ENCODE assay signal across 9 cellular contexts in the genomic region with DNA sequence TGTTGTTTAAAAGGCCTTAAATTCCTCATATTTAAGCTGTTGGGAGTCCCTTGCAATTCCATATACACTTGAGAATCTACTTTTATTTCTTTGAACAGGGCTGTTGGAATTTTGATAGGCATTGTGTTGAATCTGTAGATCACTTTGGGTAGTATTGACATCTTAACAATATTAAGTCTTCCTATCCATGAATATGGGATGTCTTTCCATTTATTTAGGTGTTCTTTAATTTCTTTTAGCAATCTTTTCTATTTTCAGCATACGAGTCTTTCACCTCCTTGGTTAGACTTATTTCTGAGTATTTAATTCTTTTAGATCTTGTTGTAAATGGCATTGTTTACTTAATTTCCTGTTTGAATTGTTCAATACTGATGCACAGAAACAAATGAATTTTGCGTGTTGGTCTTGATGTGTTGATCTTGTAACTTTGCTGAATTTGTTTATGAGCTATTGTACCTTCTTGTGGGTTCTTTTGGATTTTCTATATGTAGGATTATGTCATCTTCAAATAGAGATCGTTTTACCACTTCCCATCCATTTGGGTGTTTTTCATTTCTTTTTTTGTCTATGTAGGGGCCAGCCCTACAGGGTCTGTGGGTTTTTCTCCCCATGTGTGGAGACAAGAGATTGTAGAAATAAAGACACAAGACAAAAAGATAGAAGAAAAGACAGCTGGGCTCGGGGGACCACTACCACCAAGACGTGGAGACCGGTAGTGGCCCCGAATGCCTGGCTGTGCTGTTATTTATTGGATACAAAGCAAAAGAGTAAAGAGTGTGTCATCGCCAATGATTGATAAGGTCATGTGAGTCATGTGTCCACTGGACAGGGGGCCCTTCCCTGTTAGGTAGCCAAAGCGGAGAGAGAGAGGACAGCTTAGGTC. TPM values are rescaled to one million over a fixed set of nuclear protein-coding genes. Genes with fewer than 3 reads are reported as not detected.
DNase-seq lines count a peak whose midpoint lies in the region; ATAC-seq, FAIRE-seq and TF ChIP-seq lines count a peak whose summit lies in the region.
"Had no signal": no experiment of that assay in that cellular context is flagged by ENCODE, and none has a peak within 500 bp of the region (broad histone marks: within the 10 kb centered on the region; RNA-seq: fewer than 3 reads in every experiment).

No MANE protein-coding gene starts in this region.

- H3K36me3 ChIP-seq in CD4-positive, alpha-beta memory T cell (ENCODE audit: insufficient read depth, low read length), result no peaks in the 10 kb centered on the region
- H3K36me3 ChIP-seq in tibial artery, result peaks cover 0 to 4% (median 0%) of the 10 kb centered on the region in 3 donors

- ATAC-seq in activated B cell treated with CpG ODN at 0.5 μM for 24 hours (ENCODE audit: low read depth), result peak; percentile 61
- ATAC-seq in memory B cell (ENCODE audit: low read depth), result peak; percentile 52

- H3T11ph ChIP-seq in H9 (ENCODE audit: low read length), result no peak overlapping the region

- no peak overlapping the region for H3K4ac ChIP-seq in H9 (ENCODE audit: low read depth, low read length)

- no peak overlapping the region for H2BK12ac ChIP-seq in H9 (ENCODE audit: insufficient read length, low read depth, low read length)

- no peak overlapping the region for H3K56ac ChIP-seq in H9 (ENCODE audit: insufficient read length, low read depth, low read length)

- no peaks in the 10 kb centered on the region for H3K27me3 ChIP-seq in CD4-positive, alpha-beta memory T cell (ENCODE audit: insufficient read depth, low read length)
- no peaks in the 10 kb centered on the region for H3K27me3 ChIP-seq in H9 (ENCODE audit: insufficient read depth, low read length)
- no peaks in the 10 kb centered on the region for H3K27me3 ChIP-seq in tibial artery

- WGBS in H9 (ENCODE audit: extremely low coverage, insufficient read length, low lambda C conversion rate), result no CpG with 5 or more reads among the region's 9 CpGs

- no peaks in the 10 kb centered on the region for H3K23me2 ChIP-seq in H9 (ENCODE audit: insufficient read length, low read depth, low read length, poor library complexity, severe bottlenecking)

- no peak for TF ChIP-seq POLR2A in GM12892 (IDR thresholded peaks at IDR 0.05; ENCODE audit: low read depth, low read length)

- H2BK5ac ChIP-seq in H9 (ENCODE audit: insufficient read length, low read length), result no peak overlapping the region

- CTCF ChIA-PET in CD4-positive, alpha-beta memory T cell (lab: Charles Lee; ENCODE audit: partially characterized antibody), result interaction anchor here (1.1 to 6.1 kb wide), 20 partner anchors 9 to 362 kb away, joined by 3 to 109 read pairs (median 8); partner anchors contain the start of genes CTBP1 and UVSSA
- CTCF ChIA-PET in activated B cell treated with CpG ODN at 0.5 μM for 24 hours (lab: Charles Lee), result interaction anchor here (1.2 to 3.7 kb wide), 9 partner anchors 9 to 136 kb away, joined by 4 to 46 read pairs (median 16); partner anchors contain the start of genes CTBP1 and UVSSA

- FAIRE-seq in GM12892 (lab: Jason Lieb, UNC), result peak; percentile 93
- FAIRE-seq in RCC 7860 (lab: Jason Lieb, UNC), result no peak

- TF ChIP-seq CTCF in activated B cell treated with CpG ODN at 0.5 μM for 24 hours (IDR thresholded peaks at IDR 0.05) (no peak), H9 (conservative IDR thresholded peaks at IDR 0.05) (no peak), tibial artery (IDR thresholded peaks at IDR 0.05) (no peak)

- H2BK120ac ChIP-seq in H9 (ENCODE audit: low read depth, low read length, poor library complexity, severe bottlenecking), result no peak overlapping the region

- no peak overlapping the region for H3K9ac ChIP-seq in H9 (ENCODE audit: extremely low read depth, insufficient read length, low read length)

- no peaks in the 10 kb centered on the region for H3K27me3 Mint-ChIP-seq in CD4-positive, alpha-beta memory T cell
- H3K27me3 Mint-ChIP-seq in activated B cell treated with CpG ODN at 0.5 μM for 24 hours, result no peaks in the 10 kb centered on the region
- H3K27me3 Mint-ChIP-seq in memory B cell, result no peaks in the 10 kb centered on the region
- peaks cover 8% of the 10 kb centered on the region for H3K27me3 Mint-ChIP-seq in H9 (ENCODE audit: low read depth)

- H3K9me3 ChIP-seq in CD4-positive, alpha-beta memory T cell (ENCODE audit: control insufficient read depth in 1 of 2, low read length in 2 of 2), result no peaks in the 10 kb centered on the region
- H3K9me3 ChIP-seq in H9 (ENCODE audit: control insufficient read depth, low read depth, low read length) (no peaks in the 10 kb centered on the region), tibial artery (peaks cover 0 to 9% (median 0%) of the 10 kb centered on the region in 3 donors)

- no peak overlapping the region for H3K14ac ChIP-seq in H9 (ENCODE audit: insufficient read depth, low read length)

- intact Hi-C loops in CD4-positive, alpha-beta memory T cell (cut with micrococcal nuclease), result loop anchor here (1.0 to 10.0 kb wide), 3 partner anchors 80 to 1022 kb away; partner anchors contain the start of gene UVSSA
- intact Hi-C loops in activated B cell treated with CpG ODN at 0.5 μM for 24 hours (cut with micrococcal nuclease), result loop anchor here (1.0 kb wide), 1 partner anchor 18 kb away; the partner anchor contains the start of gene CTBP1
- intact Hi-C loops in tibial artery (cut with DNase I; ENCODE audit: low total_unique reads), result loop anchor here (2.0 kb wide), 1 partner anchor 136 kb away; no protein-coding TSS in a partner anchor

- no peak overlapping the region for H3K23ac ChIP-seq in H9 (ENCODE audit: insufficient read length, low read depth, low read length)

- no peaks in the 10 kb centered on the region for H3K79me2 ChIP-seq in H9 (ENCODE audit: insufficient read depth, low read length)

- no peak overlapping the region for H4K5ac ChIP-seq in H9 (ENCODE audit: insufficient read length, low read depth, low read length)

- no peak overlapping the region for H3K18ac ChIP-seq in H9 (ENCODE audit: insufficient read length, low read depth, low read length)

- H3K4me3 ChIP-seq in CD4-positive, alpha-beta memory T cell (ENCODE audit: low read length in 2 of 2), result peak overlapping the region in 1 of 2 donors; percentile 62
- no peak overlapping the region for H3K4me3 ChIP-seq in tibial artery

- H3K4me1 ChIP-seq in CD4-positive, alpha-beta memory T cell (ENCODE audit: insufficient read depth, low read length), result peaks cover 12% of the 10 kb centered on the region
- H3K4me1 ChIP-seq in H9 (ENCODE audit: insufficient read depth, low read length) (no peaks in the 10 kb centered on the region), tibial artery (no peaks in the 10 kb centered on the region)

- H3K27ac Mint-ChIP-seq in CD4-positive, alpha-beta memory T cell, result peak overlapping the region; percentile 94 to 100 (median 95)
- H3K27ac Mint-ChIP-seq in activated B cell treated with CpG ODN at 0.5 μM for 24 hours, result peak overlapping the region; percentile 89
- H3K27ac Mint-ChIP-seq in memory B cell, result peak overlapping the region; percentile 89
- H3K27ac Mint-ChIP-seq in H9, result no peak overlapping the region

- no peak overlapping the region for H2AFZ ChIP-seq in H9 (ENCODE audit: low read length)

- no peak overlapping the region for H2AK5ac ChIP-seq in H9 (ENCODE audit: insufficient read length, low read length)

- POLR2A ChIA-PET in CD4-positive, alpha-beta memory T cell (lab: Charles Lee; ENCODE audit: partially characterized antibody), result interaction anchor here (0.6 to 6.2 kb wide), 15 partner anchors 14 to 525 kb away, joined by 3 to 61 read pairs (median 5); partner anchors contain the start of genes CTBP1, MAEA and UVSSA
- POLR2A ChIA-PET in activated B cell treated with CpG ODN at 0.5 μM for 24 hours (lab: Charles Lee), result interaction anchor here (1.1 to 6.7 kb wide), 5 partner anchors 14 to 136 kb away, joined by 3 to 62 read pairs (median 7); partner anchors contain the start of genes CTBP1 and UVSSA

- no peaks in the 10 kb centered on the region for H3K79me1 ChIP-seq in H9 (ENCODE audit: insufficient read depth, low read depth, low read length, poor library complexity, severe bottlenecking)

- no peak overlapping the region for H4K8ac ChIP-seq in H9 (replicated peaks; ENCODE audit: insufficient read length, low read depth, low read length)

- no peaks in the 10 kb centered on the region for H3K36me3 Mint-ChIP-seq in CD4-positive, alpha-beta memory T cell
- H3K36me3 Mint-ChIP-seq in activated B cell treated with CpG ODN at 0.5 μM for 24 hours (ENCODE audit: low read depth) (no peaks in the 10 kb centered on the region), memory B cell (no peaks in the 10 kb centered on the region), H9 (ENCODE audit: insufficient read depth in 1 of 3, low read depth in 3 of 3) (peaks cover 5 to 19% (median 6%) of the 10 kb centered on the region in 3 experiments; a peak in 5 of 7 replicates)

- no peaks in the 10 kb centered on the region for H4K20me1 ChIP-seq in H9 (ENCODE audit: control insufficient read depth, insufficient read depth, insufficient read length)

- H3K27ac ChIP-seq in CD4-positive, alpha-beta memory T cell (ENCODE audit: low read depth, low read length), result peak overlapping the region; percentile 63
- no peak overlapping the region for H3K27ac ChIP-seq in H9 (ENCODE audit: insufficient read length, low read depth, low read length)
- no peak overlapping the region for H3K27ac ChIP-seq in tibial artery

- H2BK15ac ChIP-seq in H9 (ENCODE audit: low read depth, low read length), result no peak overlapping the region

- H3K4me3 Mint-ChIP-seq in CD4-positive, alpha-beta memory T cell, result peak overlapping the region; percentile 75 to 90 (median 88)
- H3K4me3 Mint-ChIP-seq in activated B cell treated with CpG ODN at 0.5 μM for 24 hours (peak overlapping the region; percentile 84), memory B cell (peak overlapping the region; percentile 87), H9 (peak overlapping the region in 1 of 2 experiments; percentile 48; a peak in 1 of 5 replicates)

- no peak overlapping the region for H4K91ac ChIP-seq in H9 (ENCODE audit: insufficient read length, low read depth, low read length)

- peaks cover 9 to 19% (median 12%) of the 10 kb centered on the region in 4 donors for H3K4me1 Mint-ChIP-seq in CD4-positive, alpha-beta memory T cell
- H3K4me1 Mint-ChIP-seq in activated B cell treated with CpG ODN at 0.5 μM for 24 hours (peaks cover 31% of the 10 kb centered on the region), memory B cell (peaks cover 15% of the 10 kb centered on the region), H9 (0 out of 4 replicates have a peak, but pooled peaks cover 0 to 2% of the 10 kb centered on the region in 2 experiments)

- peak in 2 of 5 donors; percentile 25 to 36 for DNase-seq in CD4-positive, alpha-beta memory T cell
- DNase-seq in GM12892 (ENCODE audit: insufficient read length) (no peak), activated B cell treated with CpG ODN at 0.5 μM for 24 hours (no peak), memory B cell (ENCODE audit: low spot score in 2 of 2) (no peak), inferior parietal cortex (ENCODE audit: extremely low spot score) (no peak), H9 (no peak), tibial artery (no peak), RCC 7860 (ENCODE audit: low spot score) (no peak)
- DNase-seq: NCI-H1105 had no signal

- H2BK20ac ChIP-seq in H9 (ENCODE audit: low read depth, low read length, poor library complexity, severe bottlenecking), result no peak overlapping the region

- H3K9me3 Mint-ChIP-seq in CD4-positive, alpha-beta memory T cell, result peaks cover 0 to 8% (median 0%) of the 10 kb centered on the region in 8 donors
- peaks cover 5% of the 10 kb centered on the region for H3K9me3 Mint-ChIP-seq in activated B cell treated with CpG ODN at 0.5 μM for 24 hours
- H3K9me3 Mint-ChIP-seq in memory B cell, result no peaks in the 10 kb centered on the region
- H3K9me3 Mint-ChIP-seq in H9, result peaks cover 51 to 57% of the 10 kb centered on the region in 2 experiments

- H3K4me2 ChIP-seq in H9 (ENCODE audit: insufficient read depth, insufficient read length, low read length), result no peak overlapping the region

RNA-seq across cellular contexts. Expression of gene CTBP1, which starts 18.2 kb away (rescaled TPM):
- 100 to 1,000 TPM; 186 to 195 TPM for total RNA-seq in CD4-positive, alpha-beta memory T cell
- 10 to 100 TPM; 39.3 to 79.0 TPM for polyA plus RNA-seq in CD4-positive, alpha-beta memory T cell
- polyA plus RNA-seq in GM12892 (2012; ENCODE audit: missing spikeins), result 45.7 TPM
- 162 and 175 TPM in 2 replicates for total RNA-seq in activated B cell treated with CpG ODN at 0.5 μM for 24 hours
- 128 and 136 TPM in 2 replicates for total RNA-seq in H9 (2021)

RNA-seq across cellular contexts. Expression of gene MAEA, which starts 22.6 kb away (rescaled TPM):
- 100 to 1,000 TPM; 101 to 106 TPM for total RNA-seq in CD4-positive, alpha-beta memory T cell
- polyA plus RNA-seq in CD4-positive, alpha-beta memory T cell, result 10 to 100 TPM; 54.1 to 70.9 TPM
- polyA plus RNA-seq in GM12892 (2012; ENCODE audit: missing spikeins), result 19.6 TPM
- total RNA-seq in activated B cell treated with CpG ODN at 0.5 μM for 24 hours (67.3 and 73.7 TPM in 2 replicates), H9 (2021) (85.6 and 89.5 TPM in 2 replicates)

Comparison
In these comparisons a context has a peak if more than half of its experiments do, and no peak if none do; other contexts are left out.
1. H3K27ac Mint-ChIP-seq: peak in CD4-positive, alpha-beta memory T cell (7 of 7), activated B cell treated with CpG ODN at 0.5 μM for 24 hours (single experiment) and memory B cell (single experiment); none in H9 (0 of 3).